1 cellular context compared by ENCODE assay signal in genomic region chr10:29535012-29535777, GRCh38.
TF ChIP-seq lines count a peak whose summit lies in the region.

No MANE protein-coding gene starts in this region.

TF ChIP-seq in HEK293, 187 proteins besides CTCF, POLR2A, EP300 and RAD21 (continued from another document and continues in another):
- TF ChIP-seq ZNF449 (tag by site-specific recombination; IDR thresholded peaks at IDR 0.05) (0 out of 2 replicates have a peak, but pooled peaks have one; percentile 5), ZNF530 (tag by site-specific recombination; IDR thresholded peaks at IDR 0.05; ENCODE audit: low read depth) (no peak), GFI1B (tag by site-specific recombination; IDR thresholded peaks at IDR 0.05) (no peak), ZNF658 (tag by site-specific recombination; IDR thresholded peaks at IDR 0.05) (no peak), PRDM4 (tag by site-specific recombination; IDR thresholded peaks at IDR 0.05) (no peak), ZNF132 (tag by site-specific recombination; IDR thresholded peaks at IDR 0.05; ENCODE audit: borderline replicate concordance) (no peak), ZNF354C (tag by site-specific recombination; IDR thresholded peaks at IDR 0.05; ENCODE audit: borderline replicate concordance, low read depth) (no peak), KLF10 (tag by site-specific recombination; IDR thresholded peaks at IDR 0.05) (peak; percentile 48; the same call in 1 of the 2 replicates), KLF7 (tag by site-specific recombination; IDR thresholded peaks at IDR 0.05; ENCODE audit: borderline replicate concordance) (no peak), ZNF426 (tag by site-specific recombination; IDR thresholded peaks at IDR 0.05) (no peak), ZNF292 (tag by site-specific recombination; IDR thresholded peaks at IDR 0.05; ENCODE audit: borderline replicate concordance, low read depth) (no peak), ZNF174 (tag by site-specific recombination; IDR thresholded peaks at IDR 0.05) (no peak), MEIS1 (CRISPR knock-in tag; IDR thresholded peaks at IDR 0.05; ENCODE audit: borderline replicate concordance) (no peak), ZNF146 (tag by site-specific recombination; IDR thresholded peaks at IDR 0.05) (no peak), TRIM28 (IDR thresholded peaks at IDR 0.05; ENCODE audit: borderline replicate concordance, low read length) (peak; percentile 76), ZNF311 (tag by site-specific recombination; IDR thresholded peaks at IDR 0.05; ENCODE audit: borderline replicate concordance) (no peak), ZNF560 (tag by site-specific recombination; IDR thresholded peaks at IDR 0.05; ENCODE audit: borderline replicate concordance) (no peak), WT1 (tag by site-specific recombination; IDR thresholded peaks at IDR 0.05) (peak; percentile 97), ZFP3 (tag by site-specific recombination; IDR thresholded peaks at IDR 0.05; ENCODE audit: low read depth) (no peak), ZNF362 (tag by site-specific recombination; IDR thresholded peaks at IDR 0.05) (no peak), ZNF202 (tag by site-specific recombination; IDR thresholded peaks at IDR 0.05; ENCODE audit: borderline replicate concordance) (no peak), ZNF18 (tag by site-specific recombination; IDR thresholded peaks at IDR 0.05) (peak; percentile 65), ZNF184 (tag by site-specific recombination; IDR thresholded peaks at IDR 0.05) (no peak), ZNF580 (tag by site-specific recombination; IDR thresholded peaks at IDR 0.05) (peak; percentile 67), ZNF514 (tag by site-specific recombination; IDR thresholded peaks at IDR 0.05) (no peak), YY2 (tag by site-specific recombination; IDR thresholded peaks at IDR 0.05) (no peak), ZNF302 (tag by site-specific recombination; IDR thresholded peaks at IDR 0.05; ENCODE audit: low read depth) (no peak), ZBTB48 (tag by site-specific recombination; IDR thresholded peaks at IDR 0.05) (no peak), ZNF610 (tag by site-specific recombination; IDR thresholded peaks at IDR 0.05; ENCODE audit: borderline replicate concordance) (0 out of 2 replicates have a peak, but pooled peaks have one; percentile 16), ZNF677 (tag by site-specific recombination; IDR thresholded peaks at IDR 0.05) (no peak), ZNF664 (tag by site-specific recombination; IDR thresholded peaks at IDR 0.05) (no peak), ZNF223 (tag by site-specific recombination; IDR thresholded peaks at IDR 0.05) (no peak), ZBTB1 (tag by site-specific recombination; IDR thresholded peaks at IDR 0.05) (no peak), ZNF423 (tag by site-specific recombination; IDR thresholded peaks at IDR 0.05) (no peak), INSM2 (tag by site-specific recombination; IDR thresholded peaks at IDR 0.05) (no peak), ZNF157 (tag by site-specific recombination; IDR thresholded peaks at IDR 0.05) (no peak), ZNF394 (tag by site-specific recombination; IDR thresholded peaks at IDR 0.05; ENCODE audit: borderline replicate concordance) (peak; percentile 27; the same call in 1 of the 2 replicates), ZBTB6 (tag by site-specific recombination; IDR thresholded peaks at IDR 0.05) (no peak), SCRT2 (tag by site-specific recombination; IDR thresholded peaks at IDR 0.05) (no peak), ZNF239 (tag by site-specific recombination; IDR thresholded peaks at IDR 0.05) (no peak), ZNF654 (tag by site-specific recombination; IDR thresholded peaks at IDR 0.05; ENCODE audit: low read depth) (0 out of 2 replicates have a peak, but pooled peaks have one; percentile 29), ZNF571 (tag by site-specific recombination; IDR thresholded peaks at IDR 0.05) (no peak), ZNF324 (tag by site-specific recombination; IDR thresholded peaks at IDR 0.05) (no peak), ZNF645 (tag by site-specific recombination; IDR thresholded peaks at IDR 0.05) (no peak), ZNF140 (tag by site-specific recombination; IDR thresholded peaks at IDR 0.05) (no peak), ZNF548 (tag by site-specific recombination; IDR thresholded peaks at IDR 0.05) (no peak), EGR2 (tag by site-specific recombination; IDR thresholded peaks at IDR 0.05; ENCODE audit: low read depth) (peak; percentile 32), YY1 (tag by site-specific recombination; IDR thresholded peaks at IDR 0.05) (no peak), ATF2 (tag by site-specific recombination; IDR thresholded peaks at IDR 0.05; ENCODE audit: low read depth) (no peak), KLF9 (tag by site-specific recombination; IDR thresholded peaks at IDR 0.05; ENCODE audit: low read depth) (no peak), ZNF48 (tag by site-specific recombination; IDR thresholded peaks at IDR 0.05) (no peak), ZNF133 (tag by site-specific recombination; IDR thresholded peaks at IDR 0.05) (no peak), GLI2 (tag by site-specific recombination; IDR thresholded peaks at IDR 0.05; ENCODE audit: borderline replicate concordance, low read depth) (peak; percentile 14; the same call in 1 of the 2 replicates), ZNF10 (tag by site-specific recombination; IDR thresholded peaks at IDR 0.05) (no peak), PATZ1 (tag by site-specific recombination; IDR thresholded peaks at IDR 0.05) (no peak), ZNF707 (tag by site-specific recombination; IDR thresholded peaks at IDR 0.05) (no peak)
